In genomic region chr15:82585072-82585471, GRCh38 we compare ENCODE assay signal across 15 cellular contexts. TPM values are rescaled to one million over a fixed set of nuclear protein-coding genes. Genes with fewer than 3 reads are reported as not detected.
DNase-seq lines count a peak whose midpoint lies in the region; ATAC-seq, FAIRE-seq and TF ChIP-seq lines count a peak whose summit lies in the region.
"Had no signal": no experiment of that assay in that cellular context is flagged by ENCODE, and none has a peak within 500 bp of the region (broad histone marks: within the 10 kb centered on the region; RNA-seq: fewer than 3 reads in every experiment).

No MANE protein-coding gene starts in this region.

- no peaks in the 10 kb centered on the region for H4K20me1 ChIP-seq in GM12878 (ENCODE audit: control insufficient read depth, insufficient read depth)

- RAD21 ChIA-PET in GM12878 (lab: Charles Lee; ENCODE audit: unreplicated experiment): no interaction called here

- WGBS in GM12878 (ENCODE audit: insufficient coverage, insufficient replicate concordance, low lambda C conversion rate, missing lambda C conversion rate): 55% methylated on average over 3 of the region's 3 CpGs

- in situ Hi-C loops in GM12878 (cut with MboI): no loop called here

- H3K9ac ChIP-seq in GM12878 (ENCODE audit: control insufficient read depth, insufficient read depth, low read length): no peak overlapping the region

- H2AFZ ChIP-seq in GM12878 (ENCODE audit: control insufficient read depth, low read depth, low read length): no peak overlapping the region

- H3K9me3 ChIP-seq in GM12878 (replicated peaks; ENCODE audit: control insufficient read depth, insufficient read depth, low read length): no peaks in the 10 kb centered on the region
- H3K9me3 ChIP-seq: HAP-1, SJCRH30 had no signal

- no peaks in the 10 kb centered on the region for H3K79me2 ChIP-seq in GM12878 (ENCODE audit: control insufficient read depth, insufficient read depth, low read length)

- 0 out of 2 replicates have a peak, but pooled peaks have one; percentile 23 for TF ChIP-seq RAD21 in GM12878 (IDR thresholded peaks at IDR 0.05; ENCODE audit: insufficient read depth, low read depth, low read length)

- H3K27me3 ChIP-seq in BJ (ENCODE audit: control insufficient read depth, insufficient read depth, low read length) (no peaks in the 10 kb centered on the region), GM12878 (replicated peaks in 1 of 2; ENCODE audit: control insufficient read depth in 2 of 2, insufficient read depth in 2 of 2, low read length in 1 of 2) (no peaks in the 10 kb centered on the region; a peak in 1 of 4 replicates)

- FAIRE-seq in GM12878 (lab: Jason Lieb, UNC): no peak
- FAIRE-seq: GM19239 had no signal

- TF ChIP-seq CTCF in BJ (IDR thresholded peaks at IDR 0.05; ENCODE audit: insufficient read depth, low read depth, low read length): peak; percentile 14; the same call in 1 of the 2 replicates
- peak in 1 of 3 experiments; percentile 14; a peak in 2 of 6 replicates for TF ChIP-seq CTCF in GM12878 (IDR thresholded peaks at IDR 0.05 in 2 of 3, conservative IDR thresholded peaks at IDR 0.05 in 1 of 3; ENCODE audit: control insufficient read depth in 2 of 3, extremely low read depth in 1 of 3, insufficient read depth in 1 of 3, low read depth in 3 of 3, low read length in 3 of 3)

- POLR2A ChIA-PET in BJ (lab: Charles Lee): no interaction called here
- POLR2A ChIA-PET in GM12878 (lab: Charles Lee): interaction anchor here (0.7 kb wide), 1 partner anchor 9 kb away, joined by 4 read pairs; no protein-coding TSS in a partner anchor

- BruUV-seq in GM12878 (replicated peaks; lab: Mats Ljungman, UMichigan): no TSS peak

- intact Hi-C loops in GM12878 (cut with micrococcal nuclease; ENCODE audit: unreplicated experiment): no loop called here

- no peaks in the 10 kb centered on the region for H3K4me1 ChIP-seq in GM12878 (ENCODE audit: control insufficient read depth, insufficient read depth, low read length)
- H3K4me1 ChIP-seq: HAP-1, SJCRH30 had no signal

- TF ChIP-seq POLR2A in GM12878 (IDR thresholded peaks at IDR 0.05; ENCODE audit: low read depth, low read length): no peak

- H3K27ac ChIP-seq in GM12878 (ENCODE audit: control insufficient read depth, insufficient read depth): no peak overlapping the region
- H3K27ac ChIP-seq: SJCRH30 had no signal

- DNase-seq in BJ (ENCODE audit: low read depth) (peak; percentile 16), Kasumi-1 (lab: John Stamatoyannopoulos, UW) (peak; percentile 15 to 31), GM12878 (ENCODE audit: low read depth, low spot score) (no peak), left kidney (ENCODE audit: low read depth, low spot score) (peak; percentile 24), NCI-H446 (lab: John Stamatoyannopoulos, UW) (no peak), NCI-H187 (lab: John Stamatoyannopoulos, UW) (no peak), DMS53 treated with DMSO at 0.1 percent for 48 hours (lab: John Stamatoyannopoulos, UW; ENCODE audit: unreplicated experiment) (no peak)
- DNase-seq: activated CD4-positive, alpha-beta T cell treated with anti-CD3 and anti-CD28 coated beads for 4 hours; CD8-positive, alpha-beta T cell; SJCRH30; stimulated activated naive B cell treated with anti-CD40 and anti-IgM and Interleukin-4, amounts not matched to agents 10 μg/mL and 1 μg/mL and 100 μg/mL, for 72 hours had no signal

- H3K36me3 ChIP-seq in BJ (ENCODE audit: control insufficient read depth, insufficient read depth, low read length) (no peaks in the 10 kb centered on the region), GM12878 (ENCODE audit: control insufficient read depth in 2 of 2, insufficient read depth in 2 of 2, low read length in 1 of 2) (no peaks in the 10 kb centered on the region)
- H3K36me3 ChIP-seq: HAP-1, SJCRH30 had no signal

- SMC1A ChIA-PET in GM12878 (lab: Charles Lee; ENCODE audit: uncharacterized antibody, unreplicated experiment): no interaction called here

- no peak for TF ChIP-seq EP300 in GM12878 (IDR thresholded peaks at IDR 0.05; ENCODE audit: borderline replicate concordance in 1 of 2, control insufficient read depth in 1 of 2, low read depth in 2 of 2, low read length in 2 of 2)

- ATAC-seq in GM12878 (no peak), HG02840 (IDR thresholded peaks at IDR 0.05; ENCODE audit: low FRiP score, unreplicated experiment) (no peak)
- ATAC-seq: CD8-positive, alpha-beta T cell; left lobe of liver; stimulated activated naive B cell treated with anti-CD40 and anti-IgM and Interleukin-4, amounts not matched to agents 10 μg/mL and 1 μg/mL and 100 μg/mL, for 72 hours had no signal

- CTCF ChIA-PET in BJ (lab: Yijun Ruan, JAX) (interaction anchor here (0.7 to 1.3 kb wide), 2 partner anchors 13 to 1791 kb away, joined by 3 to 4 read pairs; no protein-coding TSS in a partner anchor), GM12878 (lab: Yijun Ruan, JAX) (interaction anchor here (0.5 to 1.7 kb wide), 4 partner anchors 23 to 522 kb away, joined by 3 to 6 read pairs (median 5); no protein-coding TSS in a partner anchor)

- H3K4me3 ChIP-seq in BJ (ENCODE audit: low read depth, low read length) (no peak overlapping the region), GM12878 (no peak overlapping the region)
- H3K4me3 ChIP-seq: HAP-1, SJCRH30 had no signal

- no peak overlapping the region for H3K4me2 ChIP-seq in GM12878 (ENCODE audit: control insufficient read depth, insufficient read depth)

TF ChIP-seq in GM12878, 131 proteins besides CTCF, POLR2A, EP300 and RAD21:
- TF ChIP-seq RAD51 (IDR thresholded peaks at IDR 0.05) (no peak), NFXL1 (IDR thresholded peaks at IDR 0.05; ENCODE audit: borderline replicate concordance) (no peak), NFYA (IDR thresholded peaks at IDR 0.05; ENCODE audit: borderline replicate concordance, low read depth, low read length) (no peak), CBX5 (IDR thresholded peaks at IDR 0.05; ENCODE audit: low read depth) (no peak), STAT3 (IDR thresholded peaks at IDR 0.05; ENCODE audit: low read depth, low read length) (no peak), STAT1 (conservative IDR thresholded peaks at IDR 0.05) (no peak), BMI1 (IDR thresholded peaks at IDR 0.05; ENCODE audit: borderline replicate concordance) (no peak), IRF4 (IDR thresholded peaks at IDR 0.05; ENCODE audit: low read depth, low read length) (no peak)
- TF ChIP-seq, protein P1, sequence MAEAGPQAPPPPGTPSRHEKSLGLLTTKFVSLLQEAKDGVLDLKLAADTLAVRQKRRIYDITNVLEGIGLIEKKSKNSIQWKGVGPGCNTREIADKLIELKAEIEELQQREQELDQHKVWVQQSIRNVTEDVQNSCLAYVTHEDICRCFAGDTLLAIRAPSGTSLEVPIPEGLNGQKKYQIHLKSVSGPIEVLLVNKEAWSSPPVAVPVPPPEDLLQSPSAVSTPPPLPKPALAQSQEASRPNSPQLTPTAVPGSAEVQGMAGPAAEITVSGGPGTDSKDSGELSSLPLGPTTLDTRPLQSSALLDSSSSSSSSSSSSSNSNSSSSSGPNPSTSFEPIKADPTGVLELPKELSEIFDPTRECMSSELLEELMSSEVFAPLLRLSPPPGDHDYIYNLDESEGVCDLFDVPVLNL (IDR thresholded peaks at IDR 0.05; ENCODE audit: low read depth, low read length): no peak

RNA-seq across cellular contexts. Expression of gene RPS17, which starts 44.8 kb away (rescaled TPM):
- polyA plus RNA-seq in BJ (2011; rRNA removed) (3,235 and 5,021 TPM in 2 replicates), GM12878 (2011; rRNA removed) (5,480 and 5,843 TPM in 2 replicates), GM12878 (2014; fragmentation: Illumina TruSeq; extraction: Trizol) (3,851 and 4,093 TPM in 2 replicates), GM12878 (2014; fragmentation: Nextera tagmentation; extraction: Ambion mirVana) (1,000 to 10,000 TPM; 2,736 to 3,665 TPM), GM12878 (2014; rRNA removed) (7,788 and 7,871 TPM in 2 replicates), GM12878 (2016; fragmentation: Nextera tagmentation; extraction: Ambion mirVana) (1,000 to 10,000 TPM; 1,223 to 1,264 TPM)
- 498 and 722 TPM in 2 replicates for polyA minus RNA-seq in BJ (2011; rRNA and poly(A)+ RNA removed)
- 481 and 582 TPM in 2 replicates for total RNA-seq in GM12878 (2013; cell fraction: nucleolus; rRNA removed)
- total RNA-seq in GM12878 (2014; rRNA removed) (5,088 and 5,187 TPM in 2 replicates), GM12878 (2014; rRNA removed; fragmentation: Illumina TruSeq; extraction: Trizol) (7,557 and 7,879 TPM in 2 replicates), GM12878 (2021) (2,781 and 2,861 TPM in 2 replicates)
- 17,491 TPM for polyA plus RNA-seq in GM12878 (2011; ENCODE audit: low read depth)
- 5,210 and 5,386 TPM in 2 replicates for polyA plus RNA-seq in GM12878 (2011; cell fraction: cytosol; rRNA removed)
- polyA plus RNA-seq in GM12878 (2011; cell fraction: nucleus; rRNA removed): 1,504 and 1,515 TPM in 2 replicates
- 6,753 and 7,585 TPM in 2 replicates for polyA plus RNA-seq in GM12878 (2012)
- polyA minus RNA-seq in GM12878 (2011; rRNA and poly(A)+ RNA removed): 1,047 and 1,094 TPM in 2 replicates
- 683 and 745 TPM in 2 replicates for polyA minus RNA-seq in GM12878 (2011; cell fraction: cytosol; rRNA and poly(A)+ RNA removed)
- 264 and 438 TPM in 2 replicates for polyA minus RNA-seq in GM12878 (2011; cell fraction: nucleus; rRNA and poly(A)+ RNA removed)

Comparison
In these comparisons a context has a peak if more than half of its experiments do, and no peak if none do; other contexts are left out.
1. DNase-seq: peak in BJ (single experiment), Kasumi-1 (2 of 2) and left kidney (single experiment); none in GM12878 (single experiment), NCI-H446 (0 of 2), NCI-H187 (0 of 2) and DMS53 treated with DMSO at 0.1 percent for 48 hours (single experiment).